ENCODE assay signal across 22 cellular contexts in genomic region chr3:67524046-67524445, GRCh38.
"Had no signal": no experiment of that assay in that cellular context is flagged by ENCODE, and none has a peak within 500 bp of the region (broad histone marks: within the 10 kb centered on the region; RNA-seq: fewer than 3 reads in every experiment).

No MANE protein-coding gene starts in this region.

- H3K4me3 Mint-ChIP-seq: activated naive CD4-positive, alpha-beta T cell treated with anti-CD3 and anti-CD28 coated beads for 36 hours; activated T-cell treated with anti-CD3 and anti-CD28 coated beads, Interleukin-2, amount 50 U/mL, for 4 hours; dendritic cell treated with granulocyte-macrophage colony-stimulating factor and Interleukin-4, amounts not matched to agents 40 ng/mL and 50 ng/mL, for 4 days; nephron; T-cell had no signal

- H3K27ac Mint-ChIP-seq: activated naive CD4-positive, alpha-beta T cell treated with anti-CD3 and anti-CD28 coated beads for 36 hours; dendritic cell treated with granulocyte-macrophage colony-stimulating factor and Interleukin-4, amounts not matched to agents 40 ng/mL and 50 ng/mL, for 4 days; nephron; T-cell had no signal

- H3K4me1 ChIP-seq: esophagus squamous epithelium, left lung, tibial nerve had no signal

- DNase-seq: activated CD4-positive, alpha-beta T cell treated with anti-CD3 and anti-CD28 coated beads, Interleukin-2, amount 50 U/mL, for 1 hour; activated CD8-positive, alpha-beta memory T cell treated with anti-CD3 and anti-CD28 coated beads, Interleukin-2, amount 50 U/mL, for 4 hours; activated naive CD4-positive, alpha-beta T cell treated with anti-CD3 and anti-CD28 coated beads for 36 hours; activated T-cell treated with anti-CD3 and anti-CD28 coated beads, Interleukin-2, amount 50 U/mL, for 4 hours; aorta; effector memory CD4-positive, alpha-beta T cell; esophagus squamous epithelium; hippocampal formation; kidney; left lung; midbrain; nucleus accumbens; retina; stimulated activated CD4-positive, alpha-beta T cell treated with anti-CD3 and anti-CD28 coated beads, Interleukin-12 subunit alpha, Interleukin-12 subunit beta, amount 100 ng/mL, for 4 hours; stimulated activated CD4-positive, alpha-beta T cell treated with anti-CD3 and anti-CD28 coated beads, Interleukin-1b, Interleukin-23, amount 100 ng/mL, for 48 hours; stimulated activated naive CD4-positive, alpha-beta T cell treated with Interleukin-2 at 50 U/mL for 16 hours; T-cell had no signal

- H3K9me3 ChIP-seq: esophagus squamous epithelium, left lung, tibial nerve had no signal

- H3K27ac ChIP-seq: esophagus squamous epithelium, left lung, tibial nerve had no signal

- H3K4me3 ChIP-seq: esophagus squamous epithelium, left lung, tibial nerve had no signal

- H3K27me3 Mint-ChIP-seq: dendritic cell treated with granulocyte-macrophage colony-stimulating factor and Interleukin-4, amounts not matched to agents 40 ng/mL and 50 ng/mL, for 4 days; T-cell had no signal

- H3K27me3 ChIP-seq: esophagus squamous epithelium, left lung, tibial nerve had no signal

- ATAC-seq: activated CD4-positive, CD25-positive, alpha-beta regulatory T cell treated with anti-CD3 and anti-CD28 coated beads, Interleukin-2, amount 50 U/mL, for 24 hours; activated T-cell treated with anti-CD3 and anti-CD28 coated beads, Interleukin-2, amount 50 U/mL, for 4 hours; left lung; SK-N-SH treated with all-trans-retinoic acid at 6 μM for 48 hours; T-cell had no signal

- H3K9me3 Mint-ChIP-seq: activated naive CD4-positive, alpha-beta T cell treated with anti-CD3 and anti-CD28 coated beads for 36 hours; activated T-cell treated with anti-CD3 and anti-CD28 coated beads, Interleukin-2, amount 50 U/mL, for 4 hours; dendritic cell treated with granulocyte-macrophage colony-stimulating factor and Interleukin-4, amounts not matched to agents 40 ng/mL and 50 ng/mL, for 4 days; nephron; T-cell had no signal
